ENCODE assay signal across 24 cellular contexts in genomic region chr2:240848900-240849680, GRCh38. TPM values are rescaled to one million over a fixed set of nuclear protein-coding genes. Genes with fewer than 3 reads are reported as not detected.
DNase-seq lines count a peak whose midpoint lies in the region; ATAC-seq, FAIRE-seq and TF ChIP-seq lines count a peak whose summit lies in the region.
"Had no signal": no experiment of that assay in that cellular context is flagged by ENCODE, and none has a peak within 500 bp of the region (broad histone marks: within the 10 kb centered on the region; RNA-seq: fewer than 3 reads in every experiment).

No MANE protein-coding gene starts in this region.

- no peak for DNase-seq in HepG2 (ENCODE audit: low spot score)
- DNase-seq in right lobe of liver: no peak
- DNase-seq in neural progenitor cell (ENCODE audit: low spot score): peak; percentile 56
- no peak for DNase-seq in activated effector memory CD4-positive, alpha-beta T cell treated with Interleukin-2 at 50 U/mL for 16 hours
- no peak for DNase-seq in activated naive CD4-positive, alpha-beta T cell treated with anti-CD3 and anti-CD28 coated beads, Interleukin-2, amount 50 U/mL, for 72 hours (ENCODE audit: low spot score in 2 of 2)
- DNase-seq in activated CD8-positive, alpha-beta T cell treated with anti-CD3 and anti-CD28 coated beads, Interleukin-2, amount 10 ng/mL, durations not matched to agents 7 days and 5 days: no peak
- DNase-seq: AML-193; Caco-2; CD4-positive, alpha-beta T cell; DMS153; DMS79; GDM1 had no signal

- H3K79me2 ChIP-seq in HepG2 (ENCODE audit: insufficient read depth, low read length) (no peaks in the 10 kb centered on the region), neural progenitor cell (ENCODE audit: low read depth) (no peaks in the 10 kb centered on the region)

- WGBS in HepG2 (ENCODE audit: low lambda C conversion rate): 39% methylated on average over 12 of the region's 12 CpGs
- 82% methylated on average over 9 of the region's 12 CpGs for WGBS in right lobe of liver (ENCODE audit: insufficient coverage, low coverage, low lambda C conversion rate, missing lambda C conversion rate)

- H3K27me3 Mint-ChIP-seq in activated T-helper 17 cell treated with anti-CD3 and anti-CD28 coated beads, Interleukin-2, amount 50 U/mL, for 72 hours: no peaks in the 10 kb centered on the region
- H3K27me3 Mint-ChIP-seq in neural progenitor cell (ENCODE audit: insufficient read depth, low read depth): peaks cover 17% of the 10 kb centered on the region
- peaks cover 4% of the 10 kb centered on the region for H3K27me3 Mint-ChIP-seq in activated CD8-positive, alpha-beta T cell treated with anti-CD3 and anti-CD28 coated beads, Interleukin-2, amount 10 ng/mL, durations not matched to agents 7 days and 5 days (ENCODE audit: low read depth)

- TF ChIP-seq RAD21 in HepG2 (CRISPR knock-in tag; IDR thresholded peaks at IDR 0.05): no peak

- POLR2A ChIA-PET in HepG2 (lab: Yijun Ruan, JAX): no interaction called here
- POLR2A ChIA-PET in activated CD8-positive, alpha-beta T cell treated with anti-CD3 and anti-CD28 coated beads, Interleukin-2, amount 10 ng/mL, durations not matched to agents 7 days and 5 days (lab: Charles Lee): no interaction called here

- H4K20me1 ChIP-seq in HepG2 (ENCODE audit: insufficient read depth, low read length) (no peaks in the 10 kb centered on the region), neural progenitor cell (ENCODE audit: low read depth) (peaks cover 5% of the 10 kb centered on the region)

- TF ChIP-seq CTCF in HepG2 (CRISPR knock-in tag; IDR thresholded peaks at IDR 0.05) (no peak), right lobe of liver (IDR thresholded peaks at IDR 0.05) (no peak), neural progenitor cell (IDR thresholded peaks at IDR 0.05) (no peak)

- H3K4me1 ChIP-seq in HepG2 (ENCODE audit: insufficient read depth, low read length): peaks cover 7% of the 10 kb centered on the region; the same call in 1 of the 2 replicates
- H3K4me1 ChIP-seq in right lobe of liver: peaks cover 0 to 17% (median 6%) of the 10 kb centered on the region in 4 donors
- H3K4me1 ChIP-seq in neural progenitor cell: peaks cover 15% of the 10 kb centered on the region
- H3K4me1 ChIP-seq: A549, Caco-2 had no signal

- no peak overlapping the region for H3K27ac ChIP-seq in HepG2 (ENCODE audit: extremely low read length, insufficient read depth, low read length)
- H3K27ac ChIP-seq in right lobe of liver: no peak overlapping the region
- no peak overlapping the region for H3K27ac ChIP-seq in neural progenitor cell
- H3K27ac ChIP-seq: 22Rv1, A549, C4-2B had no signal

- H3K4me3 Mint-ChIP-seq in activated T-helper 17 cell treated with anti-CD3 and anti-CD28 coated beads, Interleukin-2, amount 50 U/mL, for 72 hours: no peak overlapping the region
- H3K4me3 Mint-ChIP-seq in neural progenitor cell: peak overlapping the region; percentile 0
- H3K4me3 Mint-ChIP-seq in activated CD8-positive, alpha-beta T cell treated with anti-CD3 and anti-CD28 coated beads, Interleukin-2, amount 10 ng/mL, durations not matched to agents 7 days and 5 days: no peak overlapping the region
- H3K4me3 Mint-ChIP-seq: CD4-positive, alpha-beta T cell; GM23338; IgD-negative memory B cell had no signal

- CTCF ChIA-PET in HepG2 (lab: Yijun Ruan, JAX; ENCODE audit: low intra/inter-chr PET ratio, low total read pairs): no interaction called here
- CTCF ChIA-PET in activated CD8-positive, alpha-beta T cell treated with anti-CD3 and anti-CD28 coated beads, Interleukin-2, amount 10 ng/mL, durations not matched to agents 7 days and 5 days (lab: Charles Lee): interaction anchor here (0.7 kb wide), 1 partner anchor 65 kb away, joined by 3 read pairs; no protein-coding TSS in a partner anchor

- H3K4me3 ChIP-seq in HepG2 (replicated peaks in 1 of 3; ENCODE audit: insufficient read depth in 1 of 3, low read depth in 2 of 3, low read length in 3 of 3) (no peak overlapping the region), right lobe of liver (no peak overlapping the region), neural progenitor cell (no peak overlapping the region)
- H3K4me3 ChIP-seq: A549, GM23338 had no signal

- H2AFZ ChIP-seq in HepG2 (ENCODE audit: low read length): no peak overlapping the region
- no peak overlapping the region for H2AFZ ChIP-seq in neural progenitor cell (replicated peaks)
- H2AFZ ChIP-seq: GM23338 had no signal

- in situ Hi-C loops in HepG2 (cut with HindIII; ENCODE audit: extremely low pct_ligation_motif_present, low pct_unique_long_range_greater_than_20kb): loop anchor here (5.0 kb wide), 1 partner anchor 148 kb away; the partner anchor contains the start of gene SNED1

- H3K4me2 ChIP-seq in HepG2 (ENCODE audit: low read depth, low read length): no peak overlapping the region
- no peak overlapping the region for H3K4me2 ChIP-seq in neural progenitor cell
- H3K4me2 ChIP-seq: A549, GM23338 had no signal

- H3K9ac ChIP-seq in HepG2 (ENCODE audit: insufficient read depth, low read depth, low read length) (no peak overlapping the region), neural progenitor cell (no peak overlapping the region)

- intact Hi-C loops in HepG2 (cut with micrococcal nuclease; ENCODE audit: unreplicated experiment): no loop called here
- intact Hi-C loops in right lobe of liver (cut with DNase I): no loop called here

- peaks cover 18% of the 10 kb centered on the region for H3F3A ChIP-seq in neural progenitor cell (ENCODE audit: low read depth)

- TF ChIP-seq POLR2A in HepG2 (IDR thresholded peaks at IDR 0.05; ENCODE audit: insufficient read depth in 1 of 2, low read depth in 2 of 2, low read length in 2 of 2) (no peak), right lobe of liver (IDR thresholded peaks at IDR 0.05) (no peak)

- peak overlapping the region; percentile 36 for H3K27ac Mint-ChIP-seq in activated T-helper 17 cell treated with anti-CD3 and anti-CD28 coated beads, Interleukin-2, amount 50 U/mL, for 72 hours
- no peak overlapping the region for H3K27ac Mint-ChIP-seq in neural progenitor cell
- H3K27ac Mint-ChIP-seq in activated naive CD4-positive, alpha-beta T cell treated with anti-CD3 and anti-CD28 coated beads, Interleukin-2, amount 50 U/mL, for 72 hours: no peak overlapping the region
- H3K27ac Mint-ChIP-seq in activated CD8-positive, alpha-beta T cell treated with anti-CD3 and anti-CD28 coated beads, Interleukin-2, amount 10 ng/mL, durations not matched to agents 7 days and 5 days: no peak overlapping the region
- H3K27ac Mint-ChIP-seq: CD4-positive, alpha-beta T cell; GM23338; IgD-negative memory B cell had no signal

- no peak for FAIRE-seq in HepG2 (lab: Jason Lieb, UNC)
- FAIRE-seq: A549, D721Med, GM12892, GM18507, H54 had no signal

- TF ChIP-seq EP300 in HepG2 (IDR thresholded peaks at IDR 0.05; ENCODE audit: low read depth in 2 of 2, low read length in 2 of 2) (no peak), HepG2 (CRISPR knock-in tag; IDR thresholded peaks at IDR 0.05; ENCODE audit: borderline replicate concordance) (no peak)

- H3K27me3 ChIP-seq in HepG2 (ENCODE audit: control insufficient read depth in 1 of 2, insufficient read depth in 2 of 2, low read length in 2 of 2): peaks cover 3 to 40% of the 10 kb centered on the region in 2 experiments
- no peaks in the 10 kb centered on the region for H3K27me3 ChIP-seq in right lobe of liver
- H3K27me3 ChIP-seq in neural progenitor cell: no peaks in the 10 kb centered on the region

- H3K9me3 Mint-ChIP-seq in activated T-helper 17 cell treated with anti-CD3 and anti-CD28 coated beads, Interleukin-2, amount 50 U/mL, for 72 hours: peaks cover 2% of the 10 kb centered on the region
- peaks cover 3% of the 10 kb centered on the region for H3K9me3 Mint-ChIP-seq in neural progenitor cell
- H3K9me3 Mint-ChIP-seq in activated naive CD4-positive, alpha-beta T cell treated with anti-CD3 and anti-CD28 coated beads, Interleukin-2, amount 50 U/mL, for 72 hours: peaks cover 1 to 15% of the 10 kb centered on the region in 2 donors
- H3K9me3 Mint-ChIP-seq in activated CD8-positive, alpha-beta T cell treated with anti-CD3 and anti-CD28 coated beads, Interleukin-2, amount 10 ng/mL, durations not matched to agents 7 days and 5 days (ENCODE audit: insufficient read depth): peaks cover 2% of the 10 kb centered on the region
- H3K9me3 Mint-ChIP-seq: CD4-positive, alpha-beta T cell had no signal

- H3K36me3 Mint-ChIP-seq in activated T-helper 17 cell treated with anti-CD3 and anti-CD28 coated beads, Interleukin-2, amount 50 U/mL, for 72 hours (ENCODE audit: low read depth): no peaks in the 10 kb centered on the region
- H3K36me3 Mint-ChIP-seq in neural progenitor cell: no peaks in the 10 kb centered on the region
- peaks cover 2 to 3% of the 10 kb centered on the region in 2 donors for H3K36me3 Mint-ChIP-seq in activated naive CD4-positive, alpha-beta T cell treated with anti-CD3 and anti-CD28 coated beads, Interleukin-2, amount 50 U/mL, for 72 hours
- no peaks in the 10 kb centered on the region for H3K36me3 Mint-ChIP-seq in activated CD8-positive, alpha-beta T cell treated with anti-CD3 and anti-CD28 coated beads, Interleukin-2, amount 10 ng/mL, durations not matched to agents 7 days and 5 days (ENCODE audit: low read depth)

- ATAC-seq in HepG2: no peak
- ATAC-seq in right lobe of liver: no peak
- no peak for ATAC-seq in activated T-helper 17 cell treated with anti-CD3 and anti-CD28 coated beads, Interleukin-2, amount 50 U/mL, for 72 hours (replicated peaks)
- no peak for ATAC-seq in activated naive CD4-positive, alpha-beta T cell treated with anti-CD3 and anti-CD28 coated beads, Interleukin-2, amount 50 U/mL, for 72 hours
- no peak for ATAC-seq in activated CD8-positive, alpha-beta T cell treated with anti-CD3 and anti-CD28 coated beads, Interleukin-2, amount 10 ng/mL, durations not matched to agents 7 days and 5 days
- ATAC-seq: GM23338 had no signal

- no peaks in the 10 kb centered on the region for H3K36me3 ChIP-seq in HepG2 (replicated peaks in 1 of 2; ENCODE audit: control insufficient read depth in 1 of 2, insufficient read depth in 2 of 2, low read length in 2 of 2)
- no peaks in the 10 kb centered on the region for H3K36me3 ChIP-seq in right lobe of liver
- H3K36me3 ChIP-seq in neural progenitor cell: no peaks in the 10 kb centered on the region

- no TSS peak for BruUV-seq in HepG2 (replicated peaks; lab: Mats Ljungman, UMichigan)

- no peaks in the 10 kb centered on the region for H3K4me1 Mint-ChIP-seq in activated T-helper 17 cell treated with anti-CD3 and anti-CD28 coated beads, Interleukin-2, amount 50 U/mL, for 72 hours
- H3K4me1 Mint-ChIP-seq in neural progenitor cell: peaks cover 19% of the 10 kb centered on the region
- no peaks in the 10 kb centered on the region for H3K4me1 Mint-ChIP-seq in activated CD8-positive, alpha-beta T cell treated with anti-CD3 and anti-CD28 coated beads, Interleukin-2, amount 10 ng/mL, durations not matched to agents 7 days and 5 days (ENCODE audit: low read depth)

- H3K9me3 ChIP-seq in HepG2 (ENCODE audit: low read length): no peaks in the 10 kb centered on the region
- H3K9me3 ChIP-seq in right lobe of liver: no peaks in the 10 kb centered on the region
- no peaks in the 10 kb centered on the region for H3K9me3 ChIP-seq in neural progenitor cell (ENCODE audit: low read depth)
- H3K9me3 ChIP-seq: Caco-2 had no signal

RNA-seq across cellular contexts. Expression of gene AGXT, which starts 19.5 kb away (rescaled TPM):
- total RNA-seq in HepG2 (2016; rRNA removed; fragmentation: Illumina TruSeq; extraction: Trizol) (30.5 and 41.9 TPM in 2 replicates), right lobe of liver (1,000 to 10,000 TPM in 4 of 6 experiments, 100 to 1,000 TPM in 2; 744 to 1,833 (median 1,254) TPM), neural progenitor cell (ENCODE audit: low replicate concordance) (not detected in 2 replicates)
- 13.0 and 14.7 TPM in 2 replicates for total RNA-seq in HepG2 (2016; cell fraction: cytosol; rRNA removed; fragmentation: Illumina TruSeq; extraction: Trizol; ENCODE audit: low read depth)
- 26.6 and 43.3 TPM in 2 replicates for total RNA-seq in HepG2 (2016; cell fraction: insoluble cytoplasmic fraction; rRNA removed; fragmentation: Illumina TruSeq; extraction: Trizol)
- total RNA-seq in HepG2 (2016; cell fraction: membrane; rRNA removed; fragmentation: Illumina TruSeq; extraction: Trizol): 16.6 and 19.6 TPM in 2 replicates
- 38.2 and 44.0 TPM in 2 replicates for total RNA-seq in HepG2 (2016; cell fraction: nucleus; rRNA removed; fragmentation: Illumina TruSeq; extraction: Trizol)
- polyA plus RNA-seq in HepG2 (2011; rRNA removed): 96.1 and 133 TPM in 2 replicates
- 35.6 and 52.0 TPM in 2 replicates for polyA plus RNA-seq in HepG2 (2011; cell fraction: cytosol; rRNA removed)
- polyA plus RNA-seq in HepG2 (2011; cell fraction: nucleus; rRNA removed): 938 and 1,041 TPM in 2 replicates
- 57.7 and 74.1 TPM in 2 replicates for polyA plus RNA-seq in HepG2 (2012)
- polyA plus RNA-seq in HepG2 (2016; cell fraction: cytosol; fragmentation: Illumina TruSeq; extraction: Trizol; ENCODE audit: low read depth): 16.7 and 17.4 TPM in 2 replicates
- polyA plus RNA-seq in HepG2 (2016; cell fraction: insoluble cytoplasmic fraction; fragmentation: Illumina TruSeq; extraction: Trizol; ENCODE audit: low read depth): 26.4 and 36.5 TPM in 2 replicates
- 15.2 and 17.5 TPM in 2 replicates for polyA plus RNA-seq in HepG2 (2016; cell fraction: membrane; fragmentation: Illumina TruSeq; extraction: Trizol; ENCODE audit: low read depth)
- 101 and 109 TPM in 2 replicates for polyA plus RNA-seq in HepG2 (2016; cell fraction: nucleus; fragmentation: Illumina TruSeq; extraction: Trizol; ENCODE audit: insufficient read depth, low read depth)
- polyA minus RNA-seq in HepG2 (2011; rRNA and poly(A)+ RNA removed; ENCODE audit: low replicate concordance): 67.0 TPM in 1 of 2 replicates, not detected in the other
- 22.8 and 31.0 TPM in 2 replicates for polyA minus RNA-seq in HepG2 (2011; cell fraction: cytosol; rRNA and poly(A)+ RNA removed)
- polyA minus RNA-seq in HepG2 (2011; cell fraction: nucleus; rRNA and poly(A)+ RNA removed): 64.6 and 66.1 TPM in 2 replicates
- not detected for total RNA-seq in activated T-helper 17 cell treated with anti-CD3 and anti-CD28 coated beads, Interleukin-2, amount 50 U/mL, for 72 hours
- not detected for total RNA-seq in activated naive CD4-positive, alpha-beta T cell treated with anti-CD3 and anti-CD28 coated beads, Interleukin-2, amount 50 U/mL, for 72 hours
- not detected for total RNA-seq in activated CD8-positive, alpha-beta T cell treated with anti-CD3 and anti-CD28 coated beads, Interleukin-2, amount 10 ng/mL, durations not matched to agents 7 days and 5 days
- total RNA-seq: CD4-positive, alpha-beta T cell; Daoy; GM23338 had no signal
- polyA plus RNA-seq: A549, BJ, GM23338, IgD-negative memory B cell had no signal

RNA-seq across cellular contexts. Expression of gene KIF1A, which starts 29.1 kb away (rescaled TPM):
- total RNA-seq in HepG2 (2016; rRNA removed; fragmentation: Illumina TruSeq; extraction: Trizol) (0.24 TPM in 1 of 2 replicates, not detected in the other), right lobe of liver (under 1 TPM; 0.31 to 0.87 (median 0.56) TPM), neural progenitor cell (ENCODE audit: low replicate concordance) (29.9 and 41.1 TPM in 2 replicates)
- total RNA-seq in HepG2 (2016; cell fraction: cytosol; rRNA removed; fragmentation: Illumina TruSeq; extraction: Trizol; ENCODE audit: low read depth): not detected in 2 replicates
- total RNA-seq in HepG2 (2016; cell fraction: insoluble cytoplasmic fraction; rRNA removed; fragmentation: Illumina TruSeq; extraction: Trizol): 0.13 and 0.32 TPM in 2 replicates
- total RNA-seq in HepG2 (2016; cell fraction: membrane; rRNA removed; fragmentation: Illumina TruSeq; extraction: Trizol): not detected in 2 replicates
- not detected in 2 replicates for total RNA-seq in HepG2 (2016; cell fraction: nucleus; rRNA removed; fragmentation: Illumina TruSeq; extraction: Trizol)
- 0.01 and 0.03 TPM in 2 replicates for polyA plus RNA-seq in HepG2 (2011; rRNA removed)
- polyA plus RNA-seq in HepG2 (2011; cell fraction: cytosol; rRNA removed): 0.01 TPM in 1 of 2 replicates, not detected in the other
- polyA plus RNA-seq in HepG2 (2011; cell fraction: nucleus; rRNA removed): 0.19 and 0.21 TPM in 2 replicates
- 0.19 TPM in 1 of 2 replicates, not detected in the other for polyA plus RNA-seq in HepG2 (2012)
- polyA plus RNA-seq in HepG2 (2016; cell fraction: cytosol; fragmentation: Illumina TruSeq; extraction: Trizol; ENCODE audit: low read depth): not detected in 2 replicates
- not detected in 2 replicates for polyA plus RNA-seq in HepG2 (2016; cell fraction: insoluble cytoplasmic fraction; fragmentation: Illumina TruSeq; extraction: Trizol; ENCODE audit: low read depth)
- not detected in 2 replicates for polyA plus RNA-seq in HepG2 (2016; cell fraction: membrane; fragmentation: Illumina TruSeq; extraction: Trizol; ENCODE audit: low read depth)
- polyA plus RNA-seq in HepG2 (2016; cell fraction: nucleus; fragmentation: Illumina TruSeq; extraction: Trizol; ENCODE audit: insufficient read depth, low read depth): not detected in 2 replicates
- polyA minus RNA-seq in HepG2 (2011; rRNA and poly(A)+ RNA removed; ENCODE audit: low replicate concordance): 0.04 and 0.14 TPM in 2 replicates
- polyA minus RNA-seq in HepG2 (2011; cell fraction: cytosol; rRNA and poly(A)+ RNA removed): not detected in 2 replicates
- polyA minus RNA-seq in HepG2 (2011; cell fraction: nucleus; rRNA and poly(A)+ RNA removed): 0.37 TPM in 1 of 2 replicates, not detected in the other
- total RNA-seq in activated T-helper 17 cell treated with anti-CD3 and anti-CD28 coated beads, Interleukin-2, amount 50 U/mL, for 72 hours: 1 to 10 TPM in 1 of 2 donors, under 1 TPM in 1; 0.37 to 1.1 TPM
- 1 to 10 TPM; 2.1 to 6.6 TPM for total RNA-seq in activated naive CD4-positive, alpha-beta T cell treated with anti-CD3 and anti-CD28 coated beads, Interleukin-2, amount 50 U/mL, for 72 hours
- 1 to 10 TPM in 1 of 2 experiments, under 1 TPM in 1; 0.81 to 1.5 TPM for total RNA-seq in activated CD8-positive, alpha-beta T cell treated with anti-CD3 and anti-CD28 coated beads, Interleukin-2, amount 10 ng/mL, durations not matched to agents 7 days and 5 days
- total RNA-seq: CD4-positive, alpha-beta T cell had no signal
- polyA plus RNA-seq: IgD-negative memory B cell had no signal

RNA-seq across cellular contexts. Expression of gene MAB21L4, which starts 46.9 kb away (rescaled TPM):
- total RNA-seq in HepG2 (2016; rRNA removed; fragmentation: Illumina TruSeq; extraction: Trizol): 13.5 and 14.0 TPM in 2 replicates
- total RNA-seq in HepG2 (2016; cell fraction: cytosol; rRNA removed; fragmentation: Illumina TruSeq; extraction: Trizol; ENCODE audit: low read depth): 3.1 and 3.7 TPM in 2 replicates
- total RNA-seq in HepG2 (2016; cell fraction: insoluble cytoplasmic fraction; rRNA removed; fragmentation: Illumina TruSeq; extraction: Trizol): 11.5 and 15.3 TPM in 2 replicates
- total RNA-seq in HepG2 (2016; cell fraction: membrane; rRNA removed; fragmentation: Illumina TruSeq; extraction: Trizol): 10.1 and 12.0 TPM in 2 replicates
- 8.9 and 10.1 TPM in 2 replicates for total RNA-seq in HepG2 (2016; cell fraction: nucleus; rRNA removed; fragmentation: Illumina TruSeq; extraction: Trizol)
- 3.0 and 3.6 TPM in 2 replicates for polyA plus RNA-seq in HepG2 (2011; rRNA removed)
- polyA plus RNA-seq in HepG2 (2011; cell fraction: cytosol; rRNA removed): 2.4 and 4.2 TPM in 2 replicates
- 8.9 and 9.1 TPM in 2 replicates for polyA plus RNA-seq in HepG2 (2011; cell fraction: nucleus; rRNA removed)
- 2.1 and 4.1 TPM in 2 replicates for polyA plus RNA-seq in HepG2 (2012)
- polyA plus RNA-seq in HepG2 (2016; cell fraction: cytosol; fragmentation: Illumina TruSeq; extraction: Trizol; ENCODE audit: low read depth): 3.4 TPM in 2 replicates
- 11.8 and 13.7 TPM in 2 replicates for polyA plus RNA-seq in HepG2 (2016; cell fraction: insoluble cytoplasmic fraction; fragmentation: Illumina TruSeq; extraction: Trizol; ENCODE audit: low read depth)
- 8.3 and 8.8 TPM in 2 replicates for polyA plus RNA-seq in HepG2 (2016; cell fraction: membrane; fragmentation: Illumina TruSeq; extraction: Trizol; ENCODE audit: low read depth)
- polyA plus RNA-seq in HepG2 (2016; cell fraction: nucleus; fragmentation: Illumina TruSeq; extraction: Trizol; ENCODE audit: insufficient read depth, low read depth): 15.9 and 16.1 TPM in 2 replicates
- 5.4 TPM in 1 of 2 replicates, not detected in the other for polyA minus RNA-seq in HepG2 (2011; rRNA and poly(A)+ RNA removed; ENCODE audit: low replicate concordance)
- 1.8 and 2.0 TPM in 2 replicates for polyA minus RNA-seq in HepG2 (2011; cell fraction: cytosol; rRNA and poly(A)+ RNA removed)
- polyA minus RNA-seq in HepG2 (2011; cell fraction: nucleus; rRNA and poly(A)+ RNA removed): 1.3 and 2.5 TPM in 2 replicates
- total RNA-seq in right lobe of liver: 10 to 100 TPM in 1 of 6 experiments, 1 to 10 TPM in 5; 3.7 to 17.0 (median 5.2) TPM
- total RNA-seq in activated T-helper 17 cell treated with anti-CD3 and anti-CD28 coated beads, Interleukin-2, amount 50 U/mL, for 72 hours: not detected
- not detected in 2 replicates for total RNA-seq in neural progenitor cell (ENCODE audit: low replicate concordance)
- total RNA-seq in activated naive CD4-positive, alpha-beta T cell treated with anti-CD3 and anti-CD28 coated beads, Interleukin-2, amount 50 U/mL, for 72 hours: not detected
- total RNA-seq in activated CD8-positive, alpha-beta T cell treated with anti-CD3 and anti-CD28 coated beads, Interleukin-2, amount 10 ng/mL, durations not matched to agents 7 days and 5 days: not detected
- total RNA-seq: CD4-positive, alpha-beta T cell; Daoy; GM23338 had no signal
- polyA plus RNA-seq: A549, BJ, GM23338, IgD-negative memory B cell had no signal

RNA-seq across cellular contexts. Expression of gene CROCC2, which starts 57.0 kb away (rescaled TPM):
- total RNA-seq in HepG2 (2016; rRNA removed; fragmentation: Illumina TruSeq; extraction: Trizol) (not detected in 2 replicates), right lobe of liver (under 1 TPM in 5 of 6 experiments, not detected in 1; 0.06 to 0.15 (median 0.12) TPM), neural progenitor cell (ENCODE audit: low replicate concordance) (not detected in 2 replicates)
- not detected in 2 replicates for total RNA-seq in HepG2 (2016; cell fraction: cytosol; rRNA removed; fragmentation: Illumina TruSeq; extraction: Trizol; ENCODE audit: low read depth)
- 0.02 TPM in 1 of 2 replicates, not detected in the other for total RNA-seq in HepG2 (2016; cell fraction: insoluble cytoplasmic fraction; rRNA removed; fragmentation: Illumina TruSeq; extraction: Trizol)
- total RNA-seq in HepG2 (2016; cell fraction: membrane; rRNA removed; fragmentation: Illumina TruSeq; extraction: Trizol): not detected in 2 replicates
- total RNA-seq in HepG2 (2016; cell fraction: nucleus; rRNA removed; fragmentation: Illumina TruSeq; extraction: Trizol): not detected in 2 replicates
- not detected in 2 replicates for polyA plus RNA-seq in HepG2 (2011; rRNA removed)
- polyA plus RNA-seq in HepG2 (2011; cell fraction: cytosol; rRNA removed): not detected in 2 replicates
- 0.03 TPM in 1 of 2 replicates, not detected in the other for polyA plus RNA-seq in HepG2 (2011; cell fraction: nucleus; rRNA removed)
- polyA plus RNA-seq in HepG2 (2012): 0.13 and 0.15 TPM in 2 replicates
- not detected in 2 replicates for polyA plus RNA-seq in HepG2 (2016; cell fraction: cytosol; fragmentation: Illumina TruSeq; extraction: Trizol; ENCODE audit: low read depth)
- polyA plus RNA-seq in HepG2 (2016; cell fraction: insoluble cytoplasmic fraction; fragmentation: Illumina TruSeq; extraction: Trizol; ENCODE audit: low read depth): not detected in 2 replicates
- not detected in 2 replicates for polyA plus RNA-seq in HepG2 (2016; cell fraction: membrane; fragmentation: Illumina TruSeq; extraction: Trizol; ENCODE audit: low read depth)
- not detected in 2 replicates for polyA plus RNA-seq in HepG2 (2016; cell fraction: nucleus; fragmentation: Illumina TruSeq; extraction: Trizol; ENCODE audit: insufficient read depth, low read depth)
- polyA minus RNA-seq in HepG2 (2011; rRNA and poly(A)+ RNA removed; ENCODE audit: low replicate concordance): not detected in 2 replicates
- polyA minus RNA-seq in HepG2 (2011; cell fraction: cytosol; rRNA and poly(A)+ RNA removed): not detected in 2 replicates
- not detected in 2 replicates for polyA minus RNA-seq in HepG2 (2011; cell fraction: nucleus; rRNA and poly(A)+ RNA removed)
- total RNA-seq in activated T-helper 17 cell treated with anti-CD3 and anti-CD28 coated beads, Interleukin-2, amount 50 U/mL, for 72 hours: not detected
- not detected for total RNA-seq in activated naive CD4-positive, alpha-beta T cell treated with anti-CD3 and anti-CD28 coated beads, Interleukin-2, amount 50 U/mL, for 72 hours
- not detected for total RNA-seq in activated CD8-positive, alpha-beta T cell treated with anti-CD3 and anti-CD28 coated beads, Interleukin-2, amount 10 ng/mL, durations not matched to agents 7 days and 5 days
- total RNA-seq: Caco-2; CD4-positive, alpha-beta T cell; Daoy; GM23338 had no signal
- polyA plus RNA-seq: A549, BJ, GM23338, IgD-negative memory B cell had no signal

Comparison
In these comparisons a context has a peak if more than half of its experiments do, and no peak if none do; other contexts are left out.
1. RNA of gene AGXT, which starts 19.5 kb away (total RNA-seq): 744 to 1,833 TPM in right lobe of liver and 13.0 to 44.0 TPM in HepG2; not detected in activated T-helper 17 cell treated with anti-CD3 and anti-CD28 coated beads, Interleukin-2, amount 50 U/mL, for 72 hours, not detected in neural progenitor cell, not detected in activated naive CD4-positive, alpha-beta T cell treated with anti-CD3 and anti-CD28 coated beads, Interleukin-2, amount 50 U/mL, for 72 hours and not detected in activated CD8-positive, alpha-beta T cell treated with anti-CD3 and anti-CD28 coated beads, Interleukin-2, amount 10 ng/mL, durations not matched to agents 7 days and 5 days; every median in the first group is over 10 times any median in the second.